Comparison of ENCODE assay signal across 1 cellular context in genomic region chr1:29172415-29172814, GRCh38.
TF ChIP-seq lines count a peak whose summit lies in the region.

No MANE protein-coding gene starts in this region.

TF ChIP-seq in GM23338, 12 proteins besides CTCF, POLR2A, EP300 and RAD21 (continued from another document):
- TF ChIP-seq REST (IDR thresholded peaks at IDR 0.05; ENCODE audit: unreplicated experiment): no peak
- no peak for TF ChIP-seq ZNF462 (CRISPR knock-in tag; IDR thresholded peaks at IDR 0.05)
- no peak for TF ChIP-seq POLR2AphosphoS5 (IDR thresholded peaks at IDR 0.05; ENCODE audit: low read depth)
- TF ChIP-seq EZH2phosphoT487 (IDR thresholded peaks at IDR 0.05; ENCODE audit: unreplicated experiment): no peak
TF ChIP-seq in GM23338: peak in this region for 0.
